In genomic region chr20:32357869-32358631, GRCh38 we compare ENCODE assay signal across 8 cellular contexts. TPM values are rescaled to one million over a fixed set of nuclear protein-coding genes. Genes with fewer than 3 reads are reported as not detected.
DNase-seq lines count a peak whose midpoint lies in the region; ATAC-seq, FAIRE-seq and TF ChIP-seq lines count a peak whose summit lies in the region.

ASXL1 (plus strand) TSS chr20:32358331; CDS start chr20:32358776, 445 bp downstream.

- ATAC-seq in HG02852 (IDR thresholded peaks at IDR 0.05; ENCODE audit: unreplicated experiment) (peak; percentile 69), heart right ventricle (peak; percentile 96 to 98 (median 97)), upper lobe of right lung (peak; percentile 97)

- H3K4me3 ChIP-seq in heart right ventricle (peak within 1 kb of the TSS; percentile 70 to 94 (median 85)), upper lobe of right lung (peak within 1 kb of the TSS; percentile 95)

- H3K27me3 ChIP-seq in heart right ventricle (no peaks in the 10 kb centered on the region), upper lobe of right lung (no peaks in the 10 kb centered on the region)

- TF ChIP-seq POLR2A in GM12892 (IDR thresholded peaks at IDR 0.05; ENCODE audit: low read depth, low read length), result peak; percentile 78; the same call in 1 of the 2 replicates

- H3K27ac ChIP-seq in heart right ventricle (peak within 1 kb of the TSS; percentile 86 to 99 (median 96)), upper lobe of right lung (peak within 1 kb of the TSS; percentile 98)

- peak; percentile 92 for FAIRE-seq in GM12892 (lab: Jason Lieb, UNC)

- H3K4me1 ChIP-seq in heart right ventricle, result peaks cover 3 to 65% (median 41%) of the 10 kb centered on the region in 9 donors
- peaks cover 44% of the 10 kb centered on the region for H3K4me1 ChIP-seq in upper lobe of right lung

- peaks cover 0 to 3% (median 0%) of the 10 kb centered on the region in 11 donors for H3K9me3 ChIP-seq in heart right ventricle
- H3K9me3 ChIP-seq in upper lobe of right lung, result no peaks in the 10 kb centered on the region

- WGBS in heart right ventricle, 2 donors, result 0 to 1% methylated on average over 65 to 81 of the region's 83 CpGs

- DNase-seq in GM12892 (ENCODE audit: insufficient read length) (peak; percentile 81), NCI-H146 treated with DMSO at 0.1 percent for 48 hours (lab: John Stamatoyannopoulos, UW; ENCODE audit: unreplicated experiment) (peak; percentile 100), amniotic epithelial cell (ENCODE audit: low read depth) (peak; percentile 95), heart right ventricle (peak; percentile 98 to 99), posterior vena cava (ENCODE audit: low spot score) (peak; percentile 99), upper lobe of right lung (peak; percentile 99)

- intact Hi-C loops in T-helper 1 cell treated with Interleukin-12 subunit alpha and Interleukin-12 subunit beta and Interleukin-4 antibody, amounts not matched to agents 30 ng/mL and 1 ng/mL, for 36 hours (cut with micrococcal nuclease), result loop anchor here (1.0 to 5.0 kb wide), 14 partner anchors 36 to 1374 kb away; partner anchors contain the start of genes COMMD7, NOL4L, PLAGL2 and POFUT1
- intact Hi-C loops in heart right ventricle (cut with DNase I), result loop anchor here in 5 of 10 donors (5.0 to 10.0 kb wide), 5 partner anchors 76 to 153 kb away; partner anchors contain the start of genes PLAGL2 (in 2 of the 5), POFUT1 (in 2 of the 5) and KIF3B (in 1 of the 5)
- intact Hi-C loops in posterior vena cava (cut with DNase I), result no loop called here
- intact Hi-C loops in upper lobe of right lung (cut with DNase I), result no loop called here

- TF ChIP-seq CTCF in heart right ventricle (IDR thresholded peaks at IDR 0.05) (peak in 1 of 9 donors; percentile 32), upper lobe of right lung (IDR thresholded peaks at IDR 0.05) (no peak)

- H3K36me3 ChIP-seq in heart right ventricle (no peaks in the 10 kb centered on the region), upper lobe of right lung (no peaks in the 10 kb centered on the region)

RNA-seq across cellular contexts. Expression of gene ASXL1, which starts in this region (rescaled TPM):
- polyA plus RNA-seq in GM12892 (2012; ENCODE audit: missing spikeins), result 58.3 TPM
- 121 and 133 TPM in 2 replicates for total RNA-seq in T-helper 1 cell treated with Interleukin-12 subunit alpha and Interleukin-12 subunit beta and Interleukin-4 antibody, amounts not matched to agents 30 ng/mL and 1 ng/mL, for 36 hours
- total RNA-seq in heart right ventricle (10 to 100 TPM; 23.1 to 39.4 (median 29.4) TPM), posterior vena cava (10 to 100 TPM; 61.5 to 62.8 TPM), upper lobe of right lung (79.1 TPM)
- 10 to 100 TPM; 10.0 to 27.1 TPM for polyA plus RNA-seq in heart right ventricle

Comparison
In these comparisons a context has a peak if more than half of its experiments do, and no peak if none do; other contexts are left out.
1. Peak in every context shown above with its lines: DNase-seq, ATAC-seq, H3K4me3 ChIP-seq and H3K27ac ChIP-seq.